Comparison of ENCODE assay signal across 8 cellular contexts in genomic region chr18:13813271-13813849, GRCh38. TPM values are rescaled to one million over a fixed set of nuclear protein-coding genes. Genes with fewer than 3 reads are reported as not detected.
A peak's percentile ranks its signal among the peaks of the same experiment; 100 is the strongest.
DNase-seq lines count a peak whose midpoint lies in the region; ATAC-seq, FAIRE-seq and TF ChIP-seq lines count a peak whose summit lies in the region.

No MANE protein-coding gene starts in this region.

- TF ChIP-seq EP300 in A549 (IDR thresholded peaks at IDR 0.05), result no peak

- peak; percentile 43; the same call in 2 of the 3 replicates for TF ChIP-seq CTCF in A549 (IDR thresholded peaks at IDR 0.05)
- TF ChIP-seq CTCF in mesothelial cell of epicardium (IDR thresholded peaks at IDR 0.05; ENCODE audit: unreplicated experiment), result peak; percentile 78

- DNase-seq in A549 (ENCODE audit: low read depth in 1 of 2, low spot score in 1 of 2) (peak; percentile 41 to 53), NCI-H460 (ENCODE audit: extremely low read depth, low read depth) (peak; percentile 57), mesothelial cell of epicardium (ENCODE audit: low spot score in 2 of 2, unreplicated experiment in 2 of 2) (peak in 1 of 2 experiments; percentile 75)
- peak; percentile 69 to 74 for DNase-seq in activated CD4-positive, alpha-beta T cell treated with anti-CD3 and anti-CD28 coated beads, Interleukin-2, amount 50 U/mL, for 48 hours
- DNase-seq in effector memory CD8-positive, alpha-beta T cell, result peak; percentile 37 to 63 (median 41)
- peak; percentile 20 to 27 for DNase-seq in stimulated activated CD8-positive, alpha-beta memory T cell treated with anti-CD3 and anti-CD28 coated beads, Interleukin-7, amount 100 ng/mL, for 1 hour (ENCODE audit: low read depth in 2 of 2)

- no peak for TF ChIP-seq POLR2A in A549 (IDR thresholded peaks at IDR 0.05; ENCODE audit: low read length)

- no peak overlapping the region for H3K27ac Mint-ChIP-seq in effector memory CD8-positive, alpha-beta T cell
- no peak overlapping the region for H3K27ac Mint-ChIP-seq in mesothelial cell of epicardium

- H3K36me3 Mint-ChIP-seq in effector memory CD8-positive, alpha-beta T cell (ENCODE audit: insufficient read depth), result peaks cover 3% of the 10 kb centered on the region
- H3K36me3 Mint-ChIP-seq in mesothelial cell of epicardium, result no peaks in the 10 kb centered on the region

- H3K4me3 ChIP-seq in A549, result no peak overlapping the region

- H3K4me3 Mint-ChIP-seq in effector memory CD8-positive, alpha-beta T cell, result no peak overlapping the region
- H3K4me3 Mint-ChIP-seq in mesothelial cell of epicardium, result no peak overlapping the region

- H3K27me3 Mint-ChIP-seq in effector memory CD8-positive, alpha-beta T cell, result peaks cover 6 to 42% of the 10 kb centered on the region in 2 donors
- peaks cover 2% of the 10 kb centered on the region for H3K27me3 Mint-ChIP-seq in mesothelial cell of epicardium (ENCODE audit: low read depth)

- POLR2A ChIA-PET in A549 (lab: Yijun Ruan, JAX), result no interaction called here

- CTCF ChIA-PET in A549 (lab: Yijun Ruan, JAX), result interaction anchor here (0.8 to 2.8 kb wide), 11 partner anchors 9 to 273 kb away, joined by 3 to 20 read pairs (median 7); partner anchors contain the start of gene MC5R

- H3K4me1 ChIP-seq in A549, result no peaks in the 10 kb centered on the region

- no peak for FAIRE-seq in A549 (lab: Jason Lieb, UNC)

- H3K4me1 Mint-ChIP-seq in effector memory CD8-positive, alpha-beta T cell (ENCODE audit: low read depth in 2 of 2), result peaks cover 0 to 3% of the 10 kb centered on the region in 2 donors
- peaks cover 16% of the 10 kb centered on the region for H3K4me1 Mint-ChIP-seq in mesothelial cell of epicardium

- 27% methylated on average over 4 of the region's 4 CpGs for WGBS in A549 (ENCODE audit: missing lambda C conversion rate)

- H3K27ac ChIP-seq in A549, result no peak overlapping the region

- H3K9me3 Mint-ChIP-seq in effector memory CD8-positive, alpha-beta T cell, result no peaks in the 10 kb centered on the region
- H3K9me3 Mint-ChIP-seq in mesothelial cell of epicardium, result no peaks in the 10 kb centered on the region

- H3K9me3 ChIP-seq in A549, result no peaks in the 10 kb centered on the region

- H3K4me2 ChIP-seq in A549, result no peak overlapping the region

- TF ChIP-seq RAD21 in A549 (conservative IDR thresholded peaks at IDR 0.05 in 1 of 2, IDR thresholded peaks at IDR 0.05 in 1 of 2), result peak; percentile 51 to 57; a peak in 4 of 5 replicates

- ATAC-seq in A549, result peak; percentile 70 to 90; a peak in 3 of 6 replicates
- ATAC-seq in GM18502 (IDR thresholded peaks at IDR 0.05; ENCODE audit: poor library complexity, unreplicated experiment), result peak; percentile 90
- ATAC-seq in HG03066 (IDR thresholded peaks at IDR 0.05; ENCODE audit: low read depth, unreplicated experiment), result peak; percentile 60
- peak; percentile 71 for ATAC-seq in effector memory CD8-positive, alpha-beta T cell (replicated peaks)

TF ChIP-seq in A549, 52 proteins besides CTCF, POLR2A, EP300 and RAD21:
- TF ChIP-seq FOSL2 (IDR thresholded peaks at IDR 0.05), result peak; percentile 23; the same call in 1 of the 2 replicates
- peak; percentile 75 for TF ChIP-seq FOSL2 (CRISPR knock-in tag; IDR thresholded peaks at IDR 0.05)
- TF ChIP-seq MYC (IDR thresholded peaks at IDR 0.05; ENCODE audit: borderline replicate concordance, low read length), result no peak
- peak; percentile 42; the same call in 1 of the 3 replicates for TF ChIP-seq SMC3 (IDR thresholded peaks at IDR 0.05)
- no peak for TF ChIP-seq POLR2AphosphoS2 (conservative IDR thresholded peaks at IDR 0.05; ENCODE audit: low read length)
- TF ChIP-seq JUNB (IDR thresholded peaks at IDR 0.05), result no peak
- TF ChIP-seq, protein P1, sequence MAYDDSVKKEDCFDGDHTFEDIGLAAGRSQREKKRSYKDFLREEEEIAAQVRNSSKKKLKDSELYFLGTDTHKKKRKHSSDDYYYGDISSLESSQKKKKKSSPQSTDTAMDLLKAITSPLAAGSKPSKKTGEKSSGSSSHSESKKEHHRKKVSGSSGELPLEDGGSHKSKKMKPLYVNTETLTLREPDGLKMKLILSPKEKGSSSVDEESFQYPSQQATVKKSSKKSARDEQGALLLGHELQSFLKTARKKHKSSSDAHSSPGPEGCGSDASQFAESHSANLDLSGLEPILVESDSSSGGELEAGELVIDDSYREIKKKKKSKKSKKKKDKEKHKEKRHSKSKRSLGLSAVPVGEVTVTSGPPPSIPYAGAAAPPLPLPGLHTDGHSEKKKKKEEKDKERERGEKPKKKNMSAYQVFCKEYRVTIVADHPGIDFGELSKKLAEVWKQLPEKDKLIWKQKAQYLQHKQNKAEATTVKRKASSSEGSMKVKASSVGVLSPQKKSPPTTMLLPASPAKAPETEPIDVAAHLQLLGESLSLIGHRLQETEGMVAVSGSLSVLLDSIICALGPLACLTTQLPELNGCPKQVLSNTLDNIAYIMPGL (CRISPR knock-in tag; IDR thresholded peaks at IDR 0.05; ENCODE audit: borderline replicate concordance), result no peak
- no peak for TF ChIP-seq FOXS1 (CRISPR knock-in tag; IDR thresholded peaks at IDR 0.05)
- TF ChIP-seq HOXB13 (CRISPR knock-in tag; IDR thresholded peaks at IDR 0.05; ENCODE audit: low read depth), result no peak
- no peak for TF ChIP-seq KDM1A (IDR thresholded peaks at IDR 0.05; ENCODE audit: low read depth)
- no peak for TF ChIP-seq PBX3 (IDR thresholded peaks at IDR 0.05)
- TF ChIP-seq CBX2 (IDR thresholded peaks at IDR 0.05; ENCODE audit: borderline replicate concordance, low read depth), result no peak

RNA-seq across cellular contexts. Expression of gene MC5R, which starts 10.6 kb away (rescaled TPM):
- polyA plus RNA-seq in A549 (2011; rRNA removed) (not detected in 2 replicates), A549 (2017; fragmentation: RNase III; extraction: RNeasy Plus Mini Kit Qiagen cat#74134 plus additional on column Dnase treatment) (not detected in 3 replicates)
- not detected in 2 replicates for polyA plus RNA-seq in A549 (2012; cell fraction: cytosol; rRNA removed)
- polyA plus RNA-seq in A549 (2012; cell fraction: nucleus; rRNA removed), result not detected in 2 replicates
- polyA minus RNA-seq in A549 (2011; rRNA and poly(A)+ RNA removed), result not detected in 2 replicates
- total RNA-seq in NCI-H460 (2014; rRNA removed; shearing (Covaris generic)), result not detected in 2 replicates
- polyA plus RNA-seq in NCI-H460 (2014; cell fraction: nucleus; rRNA removed), result not detected in 2 replicates
- not detected in 3 replicates for total RNA-seq in mesothelial cell of epicardium
